Comparison of ENCODE assay signal across 26 cellular contexts in the genomic region with DNA sequence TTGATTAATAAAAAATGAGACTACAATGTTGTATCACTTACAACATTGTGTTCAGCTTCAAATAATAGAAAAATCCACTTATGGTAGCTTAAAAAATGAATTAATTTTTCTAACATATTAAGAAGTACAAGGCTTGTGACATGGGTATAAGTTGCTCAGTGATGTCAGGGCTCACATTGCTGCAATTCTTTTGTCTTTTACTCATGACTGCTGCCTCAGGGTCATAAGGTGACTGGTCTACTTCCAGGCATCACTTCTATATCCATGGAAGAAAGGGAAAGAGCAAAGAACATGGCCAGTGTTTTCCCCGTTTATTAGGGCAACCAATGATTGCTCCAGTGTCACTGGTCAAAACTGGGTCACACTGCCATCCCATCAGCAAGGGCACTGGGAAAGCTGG.
"Had no signal": no experiment of that assay in that cellular context is flagged by ENCODE, and none has a peak within 500 bp of the region (broad histone marks: within the 10 kb centered on the region; RNA-seq: fewer than 3 reads in every experiment).

No MANE protein-coding gene starts in this region.

- H3K36me3 ChIP-seq: SJCRH30 had no signal

- H3K4me3 ChIP-seq: SJCRH30, SK-N-MC had no signal

- H3K4me1 Mint-ChIP-seq: activated CD4-positive, alpha-beta T cell treated with anti-CD3 and anti-CD28 coated beads, Interleukin-2, amount 10 ng/mL, durations not matched to agents 24 days and 14 days; activated naive CD4-positive, alpha-beta T cell treated with anti-CD3 and anti-CD28 coated beads, Interleukin-2, amount 50 U/mL, for 24 hours; activated T-helper 17 cell treated with anti-CD3 and anti-CD28 coated beads, Interleukin-2, amount 50 U/mL, for 72 hours; brain had no signal

- H3K27me3 Mint-ChIP-seq: activated CD4-positive, alpha-beta T cell treated with anti-CD3 and anti-CD28 coated beads, Interleukin-2, amount 10 ng/mL, durations not matched to agents 24 days and 14 days; activated CD8-positive, alpha-beta T cell treated with anti-CD3 and anti-CD28 coated beads for 36 hours; activated T-helper 17 cell treated with anti-CD3 and anti-CD28 coated beads, Interleukin-2, amount 50 U/mL, for 72 hours had no signal

- ATAC-seq: activated CD8-positive, alpha-beta T cell treated with anti-CD3 and anti-CD28 coated beads for 36 hours; activated T-cell treated with anti-CD3 and anti-CD28 coated beads, Interleukin-2, amount 50 U/mL, for 72 hours; activated T-helper 17 cell treated with anti-CD3 and anti-CD28 coated beads, Interleukin-2, amount 50 U/mL, for 72 hours; Panc1 had no signal

- H3K27ac Mint-ChIP-seq: activated CD4-positive, alpha-beta T cell treated with anti-CD3 and anti-CD28 coated beads, Interleukin-2, amount 10 ng/mL, durations not matched to agents 24 days and 14 days; activated CD8-positive, alpha-beta T cell treated with anti-CD3 and anti-CD28 coated beads for 36 hours; activated naive CD4-positive, alpha-beta T cell treated with anti-CD3 and anti-CD28 coated beads, Interleukin-2, amount 50 U/mL, for 24 hours; activated T-cell treated with anti-CD3 and anti-CD28 coated beads, Interleukin-2, amount 50 U/mL, for 72 hours; activated T-helper 17 cell treated with anti-CD3 and anti-CD28 coated beads, Interleukin-2, amount 50 U/mL, for 72 hours; brain had no signal

- DNase-seq: activated CD4-positive, alpha-beta T cell treated with anti-CD3 and anti-CD28 coated beads, Interleukin-2, amount 10 ng/mL, durations not matched to agents 24 days and 14 days; activated CD4-positive, alpha-beta T cell treated with anti-CD3 and anti-CD28 coated beads, Interleukin-2, amount 50 U/mL, for 4 hours; activated CD8-positive, alpha-beta T cell treated with anti-CD3 and anti-CD28 coated beads for 36 hours; activated effector memory CD4-positive, alpha-beta T cell treated with anti-CD3 and anti-CD28 coated beads, Interleukin-2, amount 50 U/mL, for 16 hours; activated naive CD4-positive, alpha-beta T cell treated with Interleukin-2 at 50 U/mL for 16 hours; activated T-cell treated with anti-CD3 and anti-CD28 coated beads, Interleukin-2, amount 50 U/mL, for 1 hour; activated T-cell treated with anti-CD3 and anti-CD28 coated beads, Interleukin-2, amount 50 U/mL, for 72 hours; anterior cingulate cortex; central memory CD4-positive, alpha-beta T cell; NCI-H1092 treated with DMSO at 0.1 percent for 48 hours; NCI-H1417 treated with DMSO at 0.1 percent for 48 hours; NCI-H187 treated with DMSO at 0.1 percent for 48 hours; NCI-H2081; NCI-H2171 treated with DMSO at 0.1 percent for 48 hours; NCI-H2227 treated with DMSO at 0.1 percent for 48 hours; NCI-H446; NCI-H524; NCI-H69; NCI-H82; SHP77; SJCRH30 had no signal

- H3K27ac ChIP-seq: SJCRH30, SK-N-MC had no signal

- H3K4me1 ChIP-seq: SJCRH30 had no signal

- H3K36me3 Mint-ChIP-seq: brain had no signal

- H3K4me3 Mint-ChIP-seq: activated CD4-positive, alpha-beta T cell treated with anti-CD3 and anti-CD28 coated beads, Interleukin-2, amount 10 ng/mL, durations not matched to agents 24 days and 14 days; activated CD8-positive, alpha-beta T cell treated with anti-CD3 and anti-CD28 coated beads for 36 hours; activated naive CD4-positive, alpha-beta T cell treated with anti-CD3 and anti-CD28 coated beads, Interleukin-2, amount 50 U/mL, for 24 hours; activated T-cell treated with anti-CD3 and anti-CD28 coated beads, Interleukin-2, amount 50 U/mL, for 72 hours; activated T-helper 17 cell treated with anti-CD3 and anti-CD28 coated beads, Interleukin-2, amount 50 U/mL, for 72 hours; brain had no signal
